8 cellular contexts compared by ENCODE assay signal in genomic region chr7:153110606-153111005, GRCh38.
"Had no signal": no experiment of that assay in that cellular context is flagged by ENCODE, and none has a peak within 500 bp of the region (broad histone marks: within the 10 kb centered on the region; RNA-seq: fewer than 3 reads in every experiment).

No MANE protein-coding gene starts in this region.

- H2AFZ ChIP-seq: GM23248 had no signal

- H3K4me3 ChIP-seq: GM23248, HAP-1 had no signal

- H3K9me3 ChIP-seq: HAP-1 had no signal

- H3K9ac ChIP-seq: GM23248 had no signal

- H3K27ac ChIP-seq: GM23248, HL-60 had no signal

- ATAC-seq: HCT116, HepG2 had no signal

- H3K36me3 ChIP-seq: HAP-1 had no signal

- H3K4me1 ChIP-seq: HAP-1 had no signal

- DNase-seq: GM23248, GOT3, H7, HFFc6 had no signal
